ENCODE assay signal across 15 cellular contexts in genomic region chr15:58467722-58468436, GRCh38. TPM values are rescaled to one million over a fixed set of nuclear protein-coding genes. Genes with fewer than 3 reads are reported as not detected.
DNase-seq lines count a peak whose midpoint lies in the region; ATAC-seq and TF ChIP-seq lines count a peak whose summit lies in the region.
"Had no signal": no experiment of that assay in that cellular context is flagged by ENCODE, and none has a peak within 500 bp of the region (broad histone marks: within the 10 kb centered on the region; RNA-seq: fewer than 3 reads in every experiment).

No MANE protein-coding gene starts in this region.

- no peak overlapping the region for H3K27ac Mint-ChIP-seq in GM23338
- H3K27ac Mint-ChIP-seq: activated CD4-positive, alpha-beta memory T cell treated with anti-CD3 and anti-CD28 coated beads for 36 hours had no signal

- no peak for DNase-seq in GM23338 (ENCODE audit: low spot score)
- DNase-seq in SHP77 treated with DMSO at 0.1 percent for 48 hours (lab: John Stamatoyannopoulos, UW): peak; percentile 68
- DNase-seq in kidney epithelial cell (ENCODE audit: low read depth): peak; percentile 79
- DNase-seq in smooth muscle cell (lab: John Stamatoyannopoulos, UW; ENCODE audit: unreplicated experiment): no peak
- no peak for DNase-seq in MV-4-11 (lab: John Stamatoyannopoulos, UW)
- no peak for DNase-seq in cerebellar nuclear complex (lab: John Stamatoyannopoulos, UW)
- DNase-seq: activated CD4-positive, alpha-beta memory T cell treated with anti-CD3 and anti-CD28 coated beads for 36 hours; activated effector memory CD4-positive, alpha-beta T cell treated with anti-CD3 and anti-CD28 coated beads, Interleukin-2, amount 50 U/mL, for 16 hours; brain microvascular endothelial cell; Kasumi-1; NCI-H1436 treated with DMSO at 0.1 percent for 48 hours; stimulated activated CD4-positive, alpha-beta T cell treated with anti-CD3 and anti-CD28 coated beads, Interleukin-2, amount 100 ng/mL, for 24 hours; stimulated activated CD8-positive, alpha-beta memory T cell treated with anti-CD3 and anti-CD28 coated beads, Interleukin-4, amount 100 ng/mL, for 48 hours had no signal

- H3K9me3 Mint-ChIP-seq in GM23338: no peaks in the 10 kb centered on the region
- H3K9me3 Mint-ChIP-seq: activated CD4-positive, alpha-beta memory T cell treated with anti-CD3 and anti-CD28 coated beads for 36 hours had no signal

- ATAC-seq in GM23338 (no peak), HG03045 (IDR thresholded peaks at IDR 0.05; ENCODE audit: unreplicated experiment) (no peak), HG03565 (IDR thresholded peaks at IDR 0.05; ENCODE audit: unreplicated experiment) (no peak)

- H3K36me3 Mint-ChIP-seq in GM23338 (ENCODE audit: low read depth): no peaks in the 10 kb centered on the region
- H3K36me3 Mint-ChIP-seq: activated CD4-positive, alpha-beta memory T cell treated with anti-CD3 and anti-CD28 coated beads for 36 hours had no signal

- H3K27ac ChIP-seq in GM23338 (ENCODE audit: low read depth): no peak overlapping the region
- peak overlapping the region; percentile 56 for H3K27ac ChIP-seq in smooth muscle cell (ENCODE audit: low read depth)
- H3K27ac ChIP-seq: brain microvascular endothelial cell had no signal

- peaks cover 6% of the 10 kb centered on the region for H3K27me3 Mint-ChIP-seq in GM23338 (ENCODE audit: insufficient read depth, low read depth, poor library complexity)
- H3K27me3 Mint-ChIP-seq: activated CD4-positive, alpha-beta memory T cell treated with anti-CD3 and anti-CD28 coated beads for 36 hours had no signal

- TF ChIP-seq CTCF in GM23338 (conservative IDR thresholded peaks at IDR 0.05; ENCODE audit: low read depth in 2 of 2) (no peak), kidney epithelial cell (IDR thresholded peaks at IDR 0.05; ENCODE audit: insufficient read depth, low read length, poor library complexity, severe bottlenecking) (no peak), smooth muscle cell (IDR thresholded peaks at IDR 0.05; ENCODE audit: borderline replicate concordance, insufficient read depth, poor library complexity, severe bottlenecking) (no peak)

- H3K4me1 ChIP-seq in GM23338 (ENCODE audit: insufficient read depth) (peaks cover 4% of the 10 kb centered on the region; the same call in 1 of the 2 replicates), smooth muscle cell (ENCODE audit: low read depth) (peaks cover 28% of the 10 kb centered on the region)

- H3K4me2 ChIP-seq in GM23338: no peak overlapping the region
- H3K4me2 ChIP-seq in smooth muscle cell: peak overlapping the region; percentile 31

- H3K27me3 ChIP-seq in GM23338 (ENCODE audit: insufficient read depth) (no peaks in the 10 kb centered on the region), kidney epithelial cell (ENCODE audit: control insufficient read depth, insufficient read depth, low read length) (no peaks in the 10 kb centered on the region), smooth muscle cell (ENCODE audit: low read depth) (no peaks in the 10 kb centered on the region)
- H3K27me3 ChIP-seq: brain microvascular endothelial cell had no signal

- H3K9ac ChIP-seq in smooth muscle cell (ENCODE audit: low read depth): peak overlapping the region; percentile 7

- H3K4me3 ChIP-seq in GM23338: no peak overlapping the region
- H3K4me3 ChIP-seq in kidney epithelial cell (ENCODE audit: low read depth, low read length): no peak overlapping the region
- H3K4me3 ChIP-seq in smooth muscle cell: no peak overlapping the region

- H3K9me3 ChIP-seq in smooth muscle cell (replicated peaks; ENCODE audit: low read depth): no peaks in the 10 kb centered on the region

- WGBS in smooth muscle cell (ENCODE audit: low lambda C conversion rate): 64% methylated on average over 9 of the region's 9 CpGs

- peaks cover 9% of the 10 kb centered on the region for H3K9me2 ChIP-seq in GM23338 (ENCODE audit: insufficient read depth)

- peaks cover 16% of the 10 kb centered on the region for H3K4me1 Mint-ChIP-seq in GM23338

- H3K4me3 Mint-ChIP-seq in GM23338: no peak overlapping the region
- H3K4me3 Mint-ChIP-seq: activated CD4-positive, alpha-beta memory T cell treated with anti-CD3 and anti-CD28 coated beads for 36 hours had no signal

- H3K79me2 ChIP-seq in GM23338 (replicated peaks; ENCODE audit: insufficient read depth) (no peaks in the 10 kb centered on the region), smooth muscle cell (ENCODE audit: low read depth) (no peaks in the 10 kb centered on the region)

- H2AFZ ChIP-seq in GM23338: peak overlapping the region; percentile 87
- peak overlapping the region; percentile 74 for H2AFZ ChIP-seq in smooth muscle cell (ENCODE audit: low read depth)

- H3K36me3 ChIP-seq in GM23338 (ENCODE audit: insufficient read depth) (no peaks in the 10 kb centered on the region), kidney epithelial cell (ENCODE audit: control insufficient read depth, insufficient read depth, low read length) (no peaks in the 10 kb centered on the region), smooth muscle cell (ENCODE audit: low read depth) (no peaks in the 10 kb centered on the region)
- H3K36me3 ChIP-seq: brain microvascular endothelial cell had no signal

- H3F3A ChIP-seq in GM23338 (replicated peaks; ENCODE audit: low read depth) (no peaks in the 10 kb centered on the region), smooth muscle cell (ENCODE audit: low read depth) (peaks cover 8% of the 10 kb centered on the region)

- H4K20me1 ChIP-seq in GM23338 (replicated peaks; ENCODE audit: insufficient read depth): no peaks in the 10 kb centered on the region
- no peaks in the 10 kb centered on the region for H4K20me1 ChIP-seq in smooth muscle cell (ENCODE audit: low read depth)

TF ChIP-seq in GM23338, 12 proteins besides CTCF, POLR2A, EP300 and RAD21:
- no peak for TF ChIP-seq EZH2 (IDR thresholded peaks at IDR 0.05; ENCODE audit: low read depth, unreplicated experiment)
- no peak for TF ChIP-seq POLR2AphosphoS5 (IDR thresholded peaks at IDR 0.05; ENCODE audit: low read depth)

RNA-seq across cellular contexts. Expression of gene LIPC, which starts 36.1 kb away (rescaled TPM):
- not detected in 2 replicates for total RNA-seq in GM23338 (2014; rRNA removed; shearing (Covaris generic))
- polyA plus RNA-seq in GM23338 (2016; fragmentation: Nextera tagmentation; extraction: Ambion mirVana) (not detected in 2 replicates), smooth muscle cell (not detected in 2 replicates)
- total RNA-seq in kidney epithelial cell (1.1 and 1.3 TPM in 2 replicates), smooth muscle cell (not detected in 2 replicates)
- total RNA-seq: activated CD4-positive, alpha-beta memory T cell treated with anti-CD3 and anti-CD28 coated beads for 36 hours had no signal

Comparison
In these comparisons a context has a peak if more than half of its experiments do, and no peak if none do; other contexts are left out.
1. DNase-seq: peak in SHP77 treated with DMSO at 0.1 percent for 48 hours (single experiment) and kidney epithelial cell (single experiment); none in GM23338 (single experiment), smooth muscle cell (single experiment), MV-4-11 (single experiment) and cerebellar nuclear complex (0 of 2).